ENCODE assay signal across 1 cellular context in the genomic region with DNA sequence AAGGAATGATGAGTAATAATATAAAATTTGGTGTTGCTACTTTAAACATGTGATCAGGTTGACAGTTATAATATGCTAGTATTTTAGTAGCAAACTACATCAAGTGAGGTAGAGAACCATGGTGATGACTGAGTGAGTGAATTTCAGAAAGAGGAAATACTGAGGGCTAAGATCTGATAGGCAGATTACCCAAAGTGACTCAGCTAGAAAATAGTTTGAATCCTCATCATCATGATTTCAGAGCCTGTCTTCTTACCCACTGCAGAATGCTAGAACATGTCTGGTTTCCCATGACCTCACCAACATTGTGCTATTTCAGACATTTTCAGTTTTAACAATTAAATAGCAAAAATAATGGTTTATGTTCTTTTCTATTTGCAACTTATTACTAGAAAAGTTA.
TF ChIP-seq lines count a peak whose summit lies in the region.

No MANE protein-coding gene starts in this region.

TF ChIP-seq in K562, 482 proteins besides CTCF, POLR2A, EP300 and RAD21 (continued from another document):
- TF ChIP-seq, protein P1, sequence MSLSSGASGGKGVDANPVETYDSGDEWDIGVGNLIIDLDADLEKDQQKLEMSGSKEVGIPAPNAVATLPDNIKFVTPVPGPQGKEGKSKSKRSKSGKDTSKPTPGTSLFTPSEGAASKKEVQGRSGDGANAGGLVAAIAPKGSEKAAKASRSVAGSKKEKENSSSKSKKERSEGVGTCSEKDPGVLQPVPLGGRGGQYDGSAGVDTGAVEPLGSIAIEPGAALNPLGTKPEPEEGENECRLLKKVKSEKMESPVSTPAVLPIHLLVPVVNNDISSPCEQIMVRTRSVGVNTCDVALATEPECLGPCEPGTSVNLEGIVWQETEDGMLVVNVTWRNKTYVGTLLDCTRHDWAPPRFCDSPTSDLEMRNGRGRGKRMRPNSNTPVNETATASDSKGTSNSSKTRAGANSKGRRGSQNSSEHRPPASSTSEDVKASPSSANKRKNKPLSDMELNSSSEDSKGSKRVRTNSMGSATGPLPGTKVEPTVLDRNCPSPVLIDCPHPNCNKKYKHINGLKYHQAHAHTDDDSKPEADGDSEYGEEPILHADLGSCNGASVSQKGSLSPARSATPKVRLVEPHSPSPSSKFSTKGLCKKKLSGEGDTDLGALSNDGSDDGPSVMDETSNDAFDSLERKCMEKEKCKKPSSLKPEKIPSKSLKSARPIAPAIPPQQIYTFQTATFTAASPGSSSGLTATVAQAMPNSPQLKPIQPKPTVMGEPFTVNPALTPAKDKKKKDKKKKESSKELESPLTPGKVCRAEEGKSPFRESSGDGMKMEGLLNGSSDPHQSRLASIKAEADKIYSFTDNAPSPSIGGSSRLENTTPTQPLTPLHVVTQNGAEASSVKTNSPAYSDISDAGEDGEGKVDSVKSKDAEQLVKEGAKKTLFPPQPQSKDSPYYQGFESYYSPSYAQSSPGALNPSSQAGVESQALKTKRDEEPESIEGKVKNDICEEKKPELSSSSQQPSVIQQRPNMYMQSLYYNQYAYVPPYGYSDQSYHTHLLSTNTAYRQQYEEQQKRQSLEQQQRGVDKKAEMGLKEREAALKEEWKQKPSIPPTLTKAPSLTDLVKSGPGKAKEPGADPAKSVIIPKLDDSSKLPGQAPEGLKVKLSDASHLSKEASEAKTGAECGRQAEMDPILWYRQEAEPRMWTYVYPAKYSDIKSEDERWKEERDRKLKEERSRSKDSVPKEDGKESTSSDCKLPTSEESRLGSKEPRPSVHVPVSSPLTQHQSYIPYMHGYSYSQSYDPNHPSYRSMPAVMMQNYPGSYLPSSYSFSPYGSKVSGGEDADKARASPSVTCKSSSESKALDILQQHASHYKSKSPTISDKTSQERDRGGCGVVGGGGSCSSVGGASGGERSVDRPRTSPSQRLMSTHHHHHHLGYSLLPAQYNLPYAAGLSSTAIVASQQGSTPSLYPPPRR (CRISPR knock-in tag; IDR thresholded peaks at IDR 0.05; ENCODE audit: borderline replicate concordance) = no peak
- no peak for TF ChIP-seq U2AF1 (optimal IDR thresholded peaks at IDR 0.05; ENCODE audit: low read depth, low read length)
- TF ChIP-seq HNRNPUL1 (IDR thresholded peaks at IDR 0.05; ENCODE audit: low read length) = no peak
- TF ChIP-seq TEAD4 (IDR thresholded peaks at IDR 0.05; ENCODE audit: low read length) = no peak
- TF ChIP-seq TEAD4 (CRISPR knock-in tag; IDR thresholded peaks at IDR 0.05; ENCODE audit: borderline replicate concordance) = no peak
- no peak for TF ChIP-seq NONO (IDR thresholded peaks at IDR 0.05; ENCODE audit: low read depth in 2 of 2, low read length in 1 of 2)
- no peak for TF ChIP-seq ZC3H4 (CRISPR knock-in tag; IDR thresholded peaks at IDR 0.05; ENCODE audit: borderline replicate concordance)
- TF ChIP-seq, protein P2, sequence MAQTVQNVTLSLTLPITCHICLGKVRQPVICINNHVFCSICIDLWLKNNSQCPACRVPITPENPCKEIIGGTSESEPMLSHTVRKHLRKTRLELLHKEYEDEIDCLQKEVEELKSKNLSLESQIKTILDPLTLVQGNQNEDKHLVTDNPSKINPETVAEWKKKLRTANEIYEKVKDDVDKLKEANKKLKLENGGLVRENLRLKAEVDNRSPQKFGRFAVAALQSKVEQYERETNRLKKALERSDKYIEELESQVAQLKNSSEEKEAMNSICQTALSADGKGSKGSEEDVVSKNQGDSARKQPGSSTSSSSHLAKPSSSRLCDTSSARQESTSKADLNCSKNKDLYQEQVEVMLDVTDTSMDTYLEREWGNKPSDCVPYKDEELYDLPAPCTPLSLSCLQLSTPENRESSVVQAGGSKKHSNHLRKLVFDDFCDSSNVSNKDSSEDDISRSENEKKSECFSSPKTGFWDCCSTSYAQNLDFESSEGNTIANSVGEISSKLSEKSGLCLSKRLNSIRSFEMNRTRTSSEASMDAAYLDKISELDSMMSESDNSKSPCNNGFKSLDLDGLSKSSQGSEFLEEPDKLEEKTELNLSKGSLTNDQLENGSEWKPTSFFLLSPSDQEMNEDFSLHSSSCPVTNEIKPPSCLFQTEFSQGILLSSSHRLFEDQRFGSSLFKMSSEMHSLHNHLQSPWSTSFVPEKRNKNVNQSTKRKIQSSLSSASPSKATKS (CRISPR knock-in tag; IDR thresholded peaks at IDR 0.05) = no peak
- no peak for TF ChIP-seq E2F3 (CRISPR knock-in tag; IDR thresholded peaks at IDR 0.05)
- no peak for TF ChIP-seq TCF7 (IDR thresholded peaks at IDR 0.05; ENCODE audit: borderline replicate concordance)
- no peak for TF ChIP-seq MTA3 (IDR thresholded peaks at IDR 0.05; ENCODE audit: borderline replicate concordance)
- no peak for TF ChIP-seq KAT8 (IDR thresholded peaks at IDR 0.05; ENCODE audit: low read depth)
- no peak for TF ChIP-seq ZNF384 (IDR thresholded peaks at IDR 0.05; ENCODE audit: low read depth, low read length)
- TF ChIP-seq ZBTB49 (CRISPR knock-in tag; IDR thresholded peaks at IDR 0.05; ENCODE audit: borderline replicate concordance) = no peak
